In genomic region chr12:95790025-95790911, GRCh38 we compare ENCODE assay signal across 9 cellular contexts. TPM values are rescaled to one million over a fixed set of nuclear protein-coding genes. Genes with fewer than 3 reads are reported as not detected.
DNase-seq lines count a peak whose midpoint lies in the region; ATAC-seq and TF ChIP-seq lines count a peak whose summit lies in the region.
"Had no signal": no experiment of that assay in that cellular context is flagged by ENCODE, and none has a peak within 500 bp of the region (broad histone marks: within the 10 kb centered on the region; RNA-seq: fewer than 3 reads in every experiment).

Gene NTN4 (minus strand): TSS chr12:95790764. CDS start chr12:95790309, 455 bp downstream.

- H3K4me1 ChIP-seq in DOHH2 (ENCODE audit: control insufficient read depth, low read length) (no peaks in the 10 kb centered on the region), SK-N-SH (ENCODE audit: control insufficient read depth in 1 of 2, insufficient read depth in 2 of 2, low read depth in 1 of 2, low read length in 1 of 2) (peaks cover 4 to 12% of the 10 kb centered on the region in 2 experiments; a peak in 1 of 4 replicates)

- peak; percentile 40 for ATAC-seq in central memory CD8-positive, alpha-beta T cell (replicated peaks; ENCODE audit: extremely low read depth, poor library complexity, severe bottlenecking)
- ATAC-seq in left colon (peak; percentile 77), HG02870 (IDR thresholded peaks at IDR 0.05; ENCODE audit: unreplicated experiment) (no peak)

- H3K4me2 ChIP-seq in DOHH2 (ENCODE audit: low read length) = peak within 1 kb of the TSS; percentile 43
- peak within 1 kb of the TSS; percentile 86 for H3K4me2 ChIP-seq in SK-N-SH

- peaks cover 2% of the 10 kb centered on the region for H3K36me3 Mint-ChIP-seq in central memory CD8-positive, alpha-beta T cell (ENCODE audit: insufficient read depth)

- H3F3A ChIP-seq in DOHH2 (ENCODE audit: control insufficient read depth, insufficient read depth) (no peaks in the 10 kb centered on the region), SK-N-SH (replicated peaks; ENCODE audit: insufficient read depth) (no peaks in the 10 kb centered on the region)

- TF ChIP-seq EP300 in SK-N-SH (IDR thresholded peaks at IDR 0.05; ENCODE audit: borderline replicate concordance in 1 of 2, low read depth in 1 of 2, low read length in 1 of 2) = no peak

- POLR2A ChIA-PET in HEK293T (lab: Yijun Ruan, JAX) = interaction anchor here (1.0 kb wide), 1 partner anchor 27 kb away, joined by 3 read pairs; no protein-coding TSS in a partner anchor
- POLR2A ChIA-PET in SK-N-SH (lab: Yijun Ruan, JAX) = no interaction called here

- no peaks in the 10 kb centered on the region for H3K36me3 ChIP-seq in DOHH2 (ENCODE audit: control insufficient read depth, low read length)
- H3K36me3 ChIP-seq in SK-N-SH (replicated peaks in 1 of 2; ENCODE audit: control insufficient read depth in 1 of 2, insufficient read depth in 2 of 2, low read length in 1 of 2) = no peaks in the 10 kb centered on the region

- CTCF ChIA-PET in HEK293T (lab: Yijun Ruan, JAX) (interaction anchor here (1.0 kb wide), 1 partner anchor 23 kb away, joined by 3 read pairs; no protein-coding TSS in a partner anchor), SK-N-SH (lab: Yijun Ruan, JAX) (interaction anchor here (1.7 kb wide), 1 partner anchor 25 kb away, joined by 4 read pairs; no protein-coding TSS in a partner anchor)

- no peaks in the 10 kb centered on the region for H3K9me3 Mint-ChIP-seq in central memory CD8-positive, alpha-beta T cell

- H4K20me1 ChIP-seq in DOHH2 (ENCODE audit: control insufficient read depth, insufficient read depth, low read depth, low read length) (no peaks in the 10 kb centered on the region), SK-N-SH (ENCODE audit: insufficient read depth) (no peaks in the 10 kb centered on the region)

- H3K9me3 ChIP-seq in DOHH2 (ENCODE audit: control insufficient read depth, insufficient read depth, low read length) (no peaks in the 10 kb centered on the region), SK-N-SH (no peaks in the 10 kb centered on the region)

- H3K27me3 Mint-ChIP-seq in central memory CD8-positive, alpha-beta T cell = peaks cover 90% of the 10 kb centered on the region

- no peak within 1 kb of the TSS for H3K27ac Mint-ChIP-seq in central memory CD8-positive, alpha-beta T cell (ENCODE audit: low read depth)

- DNase-seq in HEK293T (ENCODE audit: extremely low spot score) = peak; percentile 48
- peak; percentile 80 for DNase-seq in SK-N-SH
- no peak for DNase-seq in central memory CD8-positive, alpha-beta T cell (ENCODE audit: low spot score in 2 of 2)
- peak; percentile 43 to 70 for DNase-seq in left colon
- DNase-seq in stimulated activated CD8-positive, alpha-beta memory T cell treated with anti-CD3 and anti-CD28 coated beads, Interleukin-4, amount 100 ng/mL, for 48 hours = peak; percentile 44
- DNase-seq in midbrain (lab: John Stamatoyannopoulos, UW) = no peak

- intact Hi-C loops in left colon (cut with DNase I, micrococcal nuclease) = no loop called here

- peak within 1 kb of the TSS; percentile 86 for H3K4me3 Mint-ChIP-seq in central memory CD8-positive, alpha-beta T cell

- H3K27ac ChIP-seq in DOHH2 (ENCODE audit: low read depth, low read length) (no peak within 1 kb of the TSS), SK-N-SH (ENCODE audit: low read depth in 2 of 2, low read length in 1 of 2) (no peak within 1 kb of the TSS)

- no peak for TF ChIP-seq RAD21 in SK-N-SH (IDR thresholded peaks at IDR 0.05; ENCODE audit: low read length)

- WGBS in SK-N-SH (ENCODE audit: low lambda C conversion rate) = under 1% methylated on average over 23 of the region's 95 CpGs

- no peaks in the 10 kb centered on the region for H3K79me2 ChIP-seq in DOHH2 (ENCODE audit: control insufficient read depth, low read length)
- H3K79me2 ChIP-seq in SK-N-SH (ENCODE audit: insufficient read depth) = no peaks in the 10 kb centered on the region

- H2AFZ ChIP-seq in SK-N-SH (ENCODE audit: low read depth) = peak within 1 kb of the TSS; percentile 72

- no peak within 1 kb of the TSS for H3K9ac ChIP-seq in SK-N-SH

- no peaks in the 10 kb centered on the region for H3K9me2 ChIP-seq in DOHH2 (replicated peaks; ENCODE audit: control insufficient read depth, low read length)
- H3K9me2 ChIP-seq in SK-N-SH = no peaks in the 10 kb centered on the region

- no peak for TF ChIP-seq CTCF in DOHH2 (IDR thresholded peaks at IDR 0.05; ENCODE audit: low read depth, low read length, poor library complexity, severe bottlenecking)
- no peak for TF ChIP-seq CTCF in SK-N-SH (IDR thresholded peaks at IDR 0.05)

- H3K27me3 ChIP-seq in DOHH2 (ENCODE audit: control insufficient read depth, low read length) (peaks cover 84% of the 10 kb centered on the region), SK-N-SH (ENCODE audit: insufficient read depth) (peaks cover 49% of the 10 kb centered on the region)

- H3K4me3 ChIP-seq in DOHH2 (ENCODE audit: low read length) (peak within 1 kb of the TSS; percentile 25; the same call in 1 of the 2 replicates), SK-N-SH (ENCODE audit: low read depth in 2 of 2, low read length in 1 of 2) (peak within 1 kb of the TSS; percentile 57 to 59)

- peaks cover 8% of the 10 kb centered on the region for H3K4me1 Mint-ChIP-seq in central memory CD8-positive, alpha-beta T cell

TF ChIP-seq in HEK293T, 16 proteins besides CTCF, POLR2A, EP300 and RAD21:
- TF ChIP-seq CTBP1 (IDR thresholded peaks at IDR 0.05; ENCODE audit: borderline replicate concordance) (no peak), SP1 (IDR thresholded peaks at IDR 0.05) (no peak), ELF4 (IDR thresholded peaks at IDR 0.05) (no peak), FOXK2 (IDR thresholded peaks at IDR 0.05) (no peak), ARNT (IDR thresholded peaks at IDR 0.05) (no peak), ZNF384 (IDR thresholded peaks at IDR 0.05) (no peak), TARDBP (IDR thresholded peaks at IDR 0.05) (no peak), PKNOX1 (IDR thresholded peaks at IDR 0.05) (no peak), FOXM1 (IDR thresholded peaks at IDR 0.05; ENCODE audit: borderline replicate concordance) (no peak), SUZ12 (IDR thresholded peaks at IDR 0.05) (no peak), NFRKB (IDR thresholded peaks at IDR 0.05) (no peak), LEF1 (IDR thresholded peaks at IDR 0.05; ENCODE audit: borderline replicate concordance) (no peak), L3MBTL2 (conservative IDR thresholded peaks at IDR 0.05) (no peak), HDGF (IDR thresholded peaks at IDR 0.05; ENCODE audit: borderline replicate concordance) (no peak)

TF ChIP-seq in SK-N-SH, 30 proteins besides CTCF, POLR2A, EP300 and RAD21:
- no peak for TF ChIP-seq SIN3A (IDR thresholded peaks at IDR 0.05; ENCODE audit: borderline replicate concordance, low read depth, low read length)

RNA-seq across cellular contexts. Expression of gene NTN4, which starts in this region (rescaled TPM):
- 0.08 and 0.11 TPM in 2 replicates for polyA plus RNA-seq in SK-N-SH (2012; rRNA removed)
- polyA plus RNA-seq in SK-N-SH (2012; cell fraction: cytosol; rRNA removed) = 0.03 and 0.12 TPM in 2 replicates
- polyA plus RNA-seq in SK-N-SH (2012; cell fraction: nucleus; rRNA removed) = 0.04 and 0.13 TPM in 2 replicates
- total RNA-seq in left colon = 10 to 100 TPM; 17.4 to 25.3 TPM
- total RNA-seq: T-helper 2 cell treated with Interferon-gamma antibody and Interleukin-4, amounts not matched to agents 100 ng/mL and 5 ng/mL, for 36 hours had no signal

Comparison
In these comparisons a context has a peak if more than half of its experiments do, and no peak if none do; other contexts are left out.
1. Peak in DNase-seq, H3K4me3 ChIP-seq and H3K4me2 ChIP-seq in SK-N-SH; RNA of the gene not detected or under 1 TPM.
2. DNase-seq: peak in HEK293T (single experiment), left colon (2 of 2) and stimulated activated CD8-positive, alpha-beta memory T cell treated with anti-CD3 and anti-CD28 coated beads, Interleukin-4, amount 100 ng/mL, for 48 hours (single experiment); none in central memory CD8-positive, alpha-beta T cell (0 of 2) and midbrain (single experiment).